In genomic region chr4:1346781-1347409, GRCh38 we compare ENCODE assay signal across 8 cellular contexts. TPM values are rescaled to one million over a fixed set of nuclear protein-coding genes. Genes with fewer than 3 reads are reported as not detected.
DNase-seq lines count a peak whose midpoint lies in the region; ATAC-seq, FAIRE-seq and TF ChIP-seq lines count a peak whose summit lies in the region.

Gene UVSSA (plus strand): TSS chr4:1347208. CDS start chr4:1348092, 884 bp downstream.

- intact Hi-C loops in aorta (cut with DNase I): loop anchor here (1.0 to 10.0 kb wide), 6 partner anchors 40 to 336 kb away; partner anchors contain the start of genes CTBP1 (in 1 of the 2), FGFRL1 (in 1 of the 2) and MAEA (in 1 of the 2)

- peaks cover 33% of the 10 kb centered on the region for H3K4me1 Mint-ChIP-seq in astrocyte (ENCODE audit: low read depth, unreplicated experiment)

- peaks cover 5% of the 10 kb centered on the region for H4K20me1 ChIP-seq in astrocyte (ENCODE audit: insufficient read depth, low read length)

- no peaks in the 10 kb centered on the region for H3K27me3 Mint-ChIP-seq in astrocyte (ENCODE audit: low read depth, unreplicated experiment)

- H3K79me2 ChIP-seq in astrocyte (ENCODE audit: insufficient read depth, low read length): peaks cover 37% of the 10 kb centered on the region

- ATAC-seq in GM18505 (IDR thresholded peaks at IDR 0.05; ENCODE audit: unreplicated experiment) (peak; percentile 89), HG02973 (IDR thresholded peaks at IDR 0.05; ENCODE audit: unreplicated experiment) (peak; percentile 88), aorta (ENCODE audit: low FRiP score) (peak; percentile 98)

- H3K9me3 ChIP-seq in astrocyte (ENCODE audit: insufficient read depth, low read depth, low read length) (no peaks in the 10 kb centered on the region), aorta (ENCODE audit: control insufficient read depth, low read length) (no peaks in the 10 kb centered on the region)

- FAIRE-seq in astrocyte (lab: Jason Lieb, UNC): no peak

- H3K36me3 ChIP-seq in astrocyte (ENCODE audit: insufficient read depth, low read length) (no peaks in the 10 kb centered on the region), rectal smooth muscle tissue (ENCODE audit: control insufficient read depth, insufficient read depth, low read length) (no peaks in the 10 kb centered on the region), aorta (ENCODE audit: control insufficient read depth in 1 of 2, insufficient read depth in 2 of 2, low read length in 1 of 2) (no peaks in the 10 kb centered on the region)

- DNase-seq in NCI-H2029 (lab: John Stamatoyannopoulos, UW): peak; percentile 97
- peak; percentile 100 for DNase-seq in T-helper 22 cell (ENCODE audit: low read depth)
- DNase-seq in astrocyte (ENCODE audit: low read depth): peak; percentile 97
- peak; percentile 100 for DNase-seq in hepatic stellate cell (ENCODE audit: low spot score)
- peak; percentile 100 for DNase-seq in aorta

- WGBS in aorta, 2 donors: 1% methylated on average over 46 to 76 of the region's 76 CpGs

- H3K4me3 ChIP-seq in astrocyte (ENCODE audit: insufficient read depth, low read depth, low read length): peak within 1 kb of the TSS; percentile 75
- H3K4me3 ChIP-seq in rectal smooth muscle tissue (ENCODE audit: low read length): peak within 1 kb of the TSS; percentile 82
- peak within 1 kb of the TSS; percentile 77 to 83 for H3K4me3 ChIP-seq in aorta (ENCODE audit: low read length in 2 of 2)

- H3K4me3 Mint-ChIP-seq in astrocyte (ENCODE audit: unreplicated experiment): peak within 1 kb of the TSS; percentile 95

- TF ChIP-seq CTCF in astrocyte (IDR thresholded peaks at IDR 0.05; ENCODE audit: insufficient read depth, low read depth, low read length): no peak

- H3K4me1 ChIP-seq in astrocyte (ENCODE audit: insufficient read depth, low read length) (peaks cover 8% of the 10 kb centered on the region), rectal smooth muscle tissue (ENCODE audit: control insufficient read depth, insufficient read depth, low read length) (peaks cover 15% of the 10 kb centered on the region), aorta (ENCODE audit: control insufficient read depth in 1 of 2, insufficient read depth in 2 of 2, low read length in 2 of 2) (no peaks in the 10 kb centered on the region)

- H2AFZ ChIP-seq in astrocyte (ENCODE audit: low read depth, low read length): peak within 1 kb of the TSS; percentile 81

- H3K9me3 Mint-ChIP-seq in astrocyte (ENCODE audit: unreplicated experiment): no peaks in the 10 kb centered on the region

- H3K36me3 Mint-ChIP-seq in astrocyte (ENCODE audit: low read depth, unreplicated experiment): peaks cover 11% of the 10 kb centered on the region

- H3K27ac Mint-ChIP-seq in astrocyte (ENCODE audit: unreplicated experiment): peak within 1 kb of the TSS; percentile 92

- no peaks in the 10 kb centered on the region for H3K27me3 ChIP-seq in astrocyte (ENCODE audit: insufficient read depth, low read length)
- no peaks in the 10 kb centered on the region for H3K27me3 ChIP-seq in rectal smooth muscle tissue (ENCODE audit: control insufficient read depth, insufficient read depth, low read length)
- H3K27me3 ChIP-seq in aorta (ENCODE audit: control insufficient read depth in 1 of 2, insufficient read depth in 2 of 2, low read length in 1 of 2): no peaks in the 10 kb centered on the region

- peak; percentile 75 for TF ChIP-seq POLR2A in GM18505 (IDR thresholded peaks at IDR 0.05; ENCODE audit: borderline replicate concordance, extremely low read depth, insufficient read depth, insufficient read length)

- H3K27ac ChIP-seq in astrocyte (ENCODE audit: low read depth, low read length) (peak within 1 kb of the TSS; percentile 94), rectal smooth muscle tissue (ENCODE audit: low read depth, low read length) (peak within 1 kb of the TSS; percentile 91), aorta (ENCODE audit: low read depth in 1 of 2, low read length in 2 of 2) (peak within 1 kb of the TSS; percentile 91 to 97)

- H3K4me2 ChIP-seq in astrocyte (ENCODE audit: low read length): peak within 1 kb of the TSS; percentile 100

- H3K9ac ChIP-seq in astrocyte (ENCODE audit: low read length): peak within 1 kb of the TSS; percentile 89
- H3K9ac ChIP-seq in rectal smooth muscle tissue (ENCODE audit: low read length): peak within 1 kb of the TSS; percentile 70

RNA-seq across cellular contexts. Expression of gene UVSSA, which starts in this region (rescaled TPM):
- total RNA-seq in astrocyte (14.2 and 14.8 TPM in 2 replicates), aorta (10 to 100 TPM; 19.9 to 33.5 TPM)
- 10 to 100 TPM in 1 of 2 donors, 1 to 10 TPM in 1; 2.3 to 12.7 TPM for polyA plus RNA-seq in aorta

Comparison
In these comparisons a context has a peak if more than half of its experiments do, and no peak if none do; other contexts are left out.
1. Peak in every context shown above with its lines: DNase-seq, ATAC-seq, H3K4me3 ChIP-seq and H3K27ac ChIP-seq.